Comparison of ENCODE assay signal across 8 cellular contexts in genomic region chr12:120116792-120117651, GRCh38. TPM values are rescaled to one million over a fixed set of nuclear protein-coding genes. Genes with fewer than 3 reads are reported as not detected.
DNase-seq lines count a peak whose midpoint lies in the region; ATAC-seq, FAIRE-seq and TF ChIP-seq lines count a peak whose summit lies in the region.

No MANE protein-coding gene starts in this region.

- H3K9me3 ChIP-seq in right cardiac atrium (ENCODE audit: control insufficient read depth, low read length) (no peaks in the 10 kb centered on the region), uterus (no peaks in the 10 kb centered on the region)

- ATAC-seq in HG02970 (IDR thresholded peaks at IDR 0.05; ENCODE audit: low FRiP score, unreplicated experiment) (peak; percentile 59), right cardiac atrium (peak; percentile 95)

- TF ChIP-seq POLR2A in uterus (IDR thresholded peaks at IDR 0.05) = peak; percentile 66 to 90

- FAIRE-seq in GM18507 (lab: Jason Lieb, UNC) = peak; percentile 76

- intact Hi-C loops in right cardiac atrium (cut with DNase I) (no loop called here), uterus (cut with DNase I; ENCODE audit: low total_unique reads) (no loop called here)

- peak in 2 of 4 experiments; percentile 7 to 13 for TF ChIP-seq CTCF in uterus (IDR thresholded peaks at IDR 0.05)

- H3K4me3 ChIP-seq in right cardiac atrium (ENCODE audit: low read length) (peak overlapping the region; percentile 98), uterus (peak overlapping the region; percentile 70 to 80)

- WGBS in right cardiac atrium = under 1% methylated on average over 91 of the region's 91 CpGs

- DNase-seq in GM18507 (ENCODE audit: extremely low spot score, insufficient read length, low read depth) (peak; percentile 92), NCI-H1930 (lab: John Stamatoyannopoulos, UW) (peak; percentile 81 to 88), T-helper 2 cell (peak; percentile 95 to 97 (median 96)), anterior cingulate cortex (lab: John Stamatoyannopoulos, UW) (peak in 57 of 58 donors; percentile 59 to 95 (median 90)), right cardiac atrium (peak; percentile 95 to 98 (median 97)), putamen (ENCODE audit: low spot score) (peak; percentile 93), uterus (peak; percentile 94 to 96)

- H3K27me3 ChIP-seq in right cardiac atrium (ENCODE audit: control insufficient read depth, insufficient read depth) (no peaks in the 10 kb centered on the region), uterus (no peaks in the 10 kb centered on the region)

- H3K4me1 ChIP-seq in right cardiac atrium (ENCODE audit: control insufficient read depth, insufficient read depth, low read length) (peaks cover 16% of the 10 kb centered on the region), uterus (peaks cover 5 to 12% of the 10 kb centered on the region in 2 donors)

- H3K36me3 ChIP-seq in uterus = no peaks in the 10 kb centered on the region

- H3K27ac ChIP-seq in right cardiac atrium (ENCODE audit: low read length) = peak overlapping the region; percentile 89
- H3K27ac ChIP-seq in uterus = peak overlapping the region; percentile 93 to 98

RNA-seq across cellular contexts. Expression of gene RAB35, which starts 0.5 kb away (rescaled TPM):
- total RNA-seq in right cardiac atrium (10 to 100 TPM; 21.3 to 32.0 (median 25.2) TPM), uterus (10 to 100 TPM; 13.1 to 43.9 (median 22.4) TPM)
- polyA plus RNA-seq in right cardiac atrium = 20.1 TPM

Comparison
In these comparisons a context has a peak if more than half of its experiments do, and no peak if none do; other contexts are left out.
1. Peak in every context shown above with its lines: DNase-seq, ATAC-seq, H3K4me3 ChIP-seq and H3K27ac ChIP-seq.